In genomic region chr17:42849031-42849430, GRCh38 we compare ENCODE assay signal across 29 cellular contexts. TPM values are rescaled to one million over a fixed set of nuclear protein-coding genes. Genes with fewer than 3 reads are reported as not detected.
"Had no signal": no experiment of that assay in that cellular context is flagged by ENCODE, and none has a peak within 500 bp of the region (broad histone marks: within the 10 kb centered on the region; RNA-seq: fewer than 3 reads in every experiment).

No MANE protein-coding gene starts in this region.

- H3K4me3 Mint-ChIP-seq: activated CD4-positive, alpha-beta T cell treated with anti-CD3 and anti-CD28 coated beads for 36 hours; activated CD8-positive, alpha-beta T cell treated with anti-CD3 and anti-CD28 coated beads for 36 hours; activated naive CD8-positive, alpha-beta T cell; activated T-cell treated with anti-CD3 and anti-CD28 coated beads, Interleukin-2, amount 50 U/mL, for 4 hours; activated T-helper 17 cell treated with anti-CD3 and anti-CD28 coated beads, Interleukin-2, amount 50 U/mL, for 72 hours had no signal

- H3K27me3 Mint-ChIP-seq: activated CD4-positive, alpha-beta T cell treated with anti-CD3 and anti-CD28 coated beads for 36 hours; activated CD8-positive, alpha-beta T cell treated with anti-CD3 and anti-CD28 coated beads for 36 hours; activated naive CD8-positive, alpha-beta T cell had no signal

- H3K27ac ChIP-seq: adrenal gland, body of pancreas, epithelial cell of prostate had no signal

- H3K9me3 ChIP-seq: adrenal gland, body of pancreas, esophagus squamous epithelium had no signal

- ATAC-seq: activated CD4-positive, alpha-beta T cell treated with anti-CD3 and anti-CD28 coated beads for 36 hours; activated CD8-positive, alpha-beta T cell treated with anti-CD3 and anti-CD28 coated beads for 36 hours; activated T-cell treated with anti-CD3 and anti-CD28 coated beads, Interleukin-2, amount 50 U/mL, for 4 hours; activated T-helper 17 cell treated with anti-CD3 and anti-CD28 coated beads, Interleukin-2, amount 50 U/mL, for 72 hours; body of pancreas had no signal

- H3K4me3 ChIP-seq: adrenal gland, body of pancreas, esophagus squamous epithelium had no signal

- H3K9me3 Mint-ChIP-seq: activated CD8-positive, alpha-beta T cell treated with anti-CD3 and anti-CD28 coated beads for 36 hours; activated T-cell treated with anti-CD3 and anti-CD28 coated beads, Interleukin-2, amount 50 U/mL, for 4 hours; activated T-helper 17 cell treated with anti-CD3 and anti-CD28 coated beads, Interleukin-2, amount 50 U/mL, for 72 hours had no signal

- DNase-seq: activated CD4-positive, alpha-beta T cell treated with anti-CD3 and anti-CD28 coated beads for 36 hours; activated CD4-positive, alpha-beta T cell treated with anti-CD3 and anti-CD28 coated beads, Interleukin-2, amount 50 U/mL, for 1 hour; activated CD4-positive, alpha-beta T cell treated with anti-CD3 and anti-CD28 coated beads, Interleukin-2, amount 50 U/mL, for 48 hours; activated CD4-positive, CD25-positive, alpha-beta regulatory T cell; activated CD4-positive, CD25-positive, alpha-beta regulatory T cell treated with anti-CD3 and anti-CD28 coated beads, Interleukin-2, amount 50 U/mL, for 72 hours; activated CD8-positive, alpha-beta memory T cell treated with anti-CD3 and anti-CD28 coated beads for 24 hours; activated CD8-positive, alpha-beta T cell treated with anti-CD3 and anti-CD28 coated beads for 36 hours; activated effector memory CD4-positive, alpha-beta T cell treated with Interleukin-2 at 50 U/mL for 16 hours; activated gamma-delta T cell treated with Interleukin-2 at 50 U/mL for 16 hours; activated naive CD4-positive, alpha-beta T cell treated with anti-CD3 and anti-CD28 coated beads, Interleukin-2, amount 50 U/mL, for 16 hours; activated naive CD4-positive, alpha-beta T cell treated with Interleukin-2 at 50 U/mL for 16 hours; activated T-cell treated with anti-CD3 and anti-CD28 coated beads, Interleukin-2, amount 50 U/mL, for 4 hours; amygdala; aorta; caudate nucleus; effector CD8-positive, alpha-beta T cell; esophagus squamous epithelium; head of caudate nucleus; T-helper 2 cell had no signal

- H3K36me3 Mint-ChIP-seq: activated naive CD8-positive, alpha-beta T cell had no signal

- H3K27ac Mint-ChIP-seq: activated CD4-positive, alpha-beta T cell treated with anti-CD3 and anti-CD28 coated beads for 36 hours; activated CD8-positive, alpha-beta T cell treated with anti-CD3 and anti-CD28 coated beads for 36 hours; activated naive CD8-positive, alpha-beta T cell; activated T-helper 17 cell treated with anti-CD3 and anti-CD28 coated beads, Interleukin-2, amount 50 U/mL, for 72 hours had no signal

- H3K27me3 ChIP-seq: adrenal gland, body of pancreas, esophagus squamous epithelium had no signal

RNA-seq across cellular contexts. Expression of gene CNTD1, which starts 50.4 kb away (rescaled TPM):
- total RNA-seq: activated CD4-positive, alpha-beta T cell treated with anti-CD3 and anti-CD28 coated beads for 36 hours; activated T-cell treated with anti-CD3 and anti-CD28 coated beads, Interleukin-2, amount 50 U/mL, for 4 hours; body of pancreas; chondrocyte; dermis microvascular lymphatic vessel endothelial cell; endothelial cell of umbilical vein; esophagus squamous epithelium; fibroblast of villous mesenchyme; T-helper 1 cell treated with Interleukin-12 subunit alpha and Interleukin-12 subunit beta and Interleukin-4 antibody, amounts not matched to agents 30 ng/mL and 1 ng/mL, for 36 hours had no signal
- polyA plus RNA-seq: endothelial cell of umbilical vein had no signal
